Comparison of ENCODE assay signal across 13 cellular contexts in genomic region chr12:64631197-64631596, GRCh38. TPM values are rescaled to one million over a fixed set of nuclear protein-coding genes. Genes with fewer than 3 reads are reported as not detected.
DNase-seq lines count a peak whose midpoint lies in the region; TF ChIP-seq lines count a peak whose summit lies in the region.
"Had no signal": no experiment of that assay in that cellular context is flagged by ENCODE, and none has a peak within 500 bp of the region (broad histone marks: within the 10 kb centered on the region; RNA-seq: fewer than 3 reads in every experiment).

No MANE protein-coding gene starts in this region.

- H3K56ac ChIP-seq in H9 (ENCODE audit: insufficient read length, low read depth, low read length) = no peak overlapping the region

- no peak overlapping the region for H2AFZ ChIP-seq in H9 (ENCODE audit: low read length)
- H2AFZ ChIP-seq: GM23248 had no signal

- H4K5ac ChIP-seq in H9 (ENCODE audit: insufficient read length, low read depth, low read length) = no peak overlapping the region

- H3K23me2 ChIP-seq in H9 (ENCODE audit: insufficient read length, low read depth, low read length, poor library complexity, severe bottlenecking) = no peaks in the 10 kb centered on the region

- no peak overlapping the region for H3K23ac ChIP-seq in H9 (ENCODE audit: insufficient read length, low read depth, low read length)

- H4K8ac ChIP-seq in H9 (replicated peaks; ENCODE audit: insufficient read length, low read depth, low read length) = no peak overlapping the region

- no peaks in the 10 kb centered on the region for H3K27me3 ChIP-seq in H9 (ENCODE audit: insufficient read depth, low read length)

- no peak overlapping the region for H4K91ac ChIP-seq in H9 (ENCODE audit: insufficient read length, low read depth, low read length)

- no peak overlapping the region for H3K14ac ChIP-seq in H9 (ENCODE audit: insufficient read depth, low read length)

- no peak overlapping the region for H3K4me2 ChIP-seq in H9 (ENCODE audit: insufficient read depth, insufficient read length, low read length)

- H3T11ph ChIP-seq in H9 (ENCODE audit: low read length) = no peak overlapping the region

- no peaks in the 10 kb centered on the region; the same call in 1 of the 2 replicates for H3K4me1 ChIP-seq in H9 (ENCODE audit: insufficient read depth, low read length)

- no peak overlapping the region for H2BK120ac ChIP-seq in H9 (ENCODE audit: low read depth, low read length, poor library complexity, severe bottlenecking)

- no peak overlapping the region for H3K18ac ChIP-seq in H9 (ENCODE audit: insufficient read length, low read depth, low read length)

- no peaks in the 10 kb centered on the region for H3K27me3 Mint-ChIP-seq in T-helper 2 cell treated with Interferon-gamma antibody and Interleukin-4, amounts not matched to agents 5 μg/mL and 100 μg/mL, for 36 hours (ENCODE audit: low read depth)
- H3K27me3 Mint-ChIP-seq in H9 (ENCODE audit: low read depth) = no peaks in the 10 kb centered on the region
- no peaks in the 10 kb centered on the region for H3K27me3 Mint-ChIP-seq in progenitor cell of endocrine pancreas

- WGBS in H9 (ENCODE audit: extremely low coverage, insufficient read length, low lambda C conversion rate) = no CpG with 5 or more reads among the region's 5 CpGs

- peaks cover 6% of the 10 kb centered on the region for H3K79me1 ChIP-seq in H9 (ENCODE audit: insufficient read depth, low read depth, low read length, poor library complexity, severe bottlenecking)

- H2BK5ac ChIP-seq in H9 (ENCODE audit: insufficient read length, low read length) = no peak overlapping the region

- TF ChIP-seq CTCF in H9 (conservative IDR thresholded peaks at IDR 0.05) (no peak), VCaP (conservative IDR thresholded peaks at IDR 0.05) (no peak), progenitor cell of endocrine pancreas (IDR thresholded peaks at IDR 0.05; ENCODE audit: unreplicated experiment) (no peak)

- H3K27ac Mint-ChIP-seq in T-helper 2 cell treated with Interferon-gamma antibody and Interleukin-4, amounts not matched to agents 5 μg/mL and 100 μg/mL, for 36 hours = peak overlapping the region; percentile 43
- H3K27ac Mint-ChIP-seq in H9 (peak overlapping the region in 2 of 3 experiments; percentile 31 to 36; a peak in 2 of 7 replicates), progenitor cell of endocrine pancreas (peak overlapping the region; percentile 6)

- no peaks in the 10 kb centered on the region for H3K9me3 ChIP-seq in H9 (ENCODE audit: control insufficient read depth, low read depth, low read length)

- H2BK15ac ChIP-seq in H9 (ENCODE audit: low read depth, low read length) = no peak overlapping the region

- H2BK20ac ChIP-seq in H9 (ENCODE audit: low read depth, low read length, poor library complexity, severe bottlenecking) = no peak overlapping the region

- peaks cover 34% of the 10 kb centered on the region for H3K4me1 Mint-ChIP-seq in T-helper 2 cell treated with Interferon-gamma antibody and Interleukin-4, amounts not matched to agents 5 μg/mL and 100 μg/mL, for 36 hours (ENCODE audit: low read depth)
- H3K4me1 Mint-ChIP-seq in H9 (peaks cover 24% of the 10 kb centered on the region in 2 experiments), progenitor cell of endocrine pancreas (ENCODE audit: low read depth) (peaks cover 26% of the 10 kb centered on the region)

- H3K27ac ChIP-seq in H9 (ENCODE audit: insufficient read length, low read depth, low read length) = no peak overlapping the region
- H3K27ac ChIP-seq in VCaP = peak overlapping the region; percentile 85; the same call in 1 of the 2 replicates
- H3K27ac ChIP-seq: 22Rv1, GM23248 had no signal

- no peak overlapping the region for H2AK5ac ChIP-seq in H9 (ENCODE audit: insufficient read length, low read length)

- no peak for DNase-seq in T-helper 2 cell treated with Interferon-gamma antibody and Interleukin-4, amounts not matched to agents 5 μg/mL and 100 μg/mL, for 36 hours (ENCODE audit: low spot score)
- no peak for DNase-seq in T-helper 2 cell
- no peak for DNase-seq in H9
- no peak for DNase-seq in progenitor cell of endocrine pancreas (ENCODE audit: low spot score, unreplicated experiment)
- no peak for DNase-seq in central memory CD4-positive, alpha-beta T cell
- DNase-seq in amniotic stem cell (lab: John Stamatoyannopoulos, UW) = no peak
- DNase-seq in NCI-H2196 (lab: John Stamatoyannopoulos, UW; ENCODE audit: unreplicated experiment) = no peak
- DNase-seq: DND-41; GM23248; stimulated activated CD4-positive, alpha-beta T cell treated with anti-CD3 and anti-CD28 coated beads, Interleukin-2, amount 100 ng/mL, for 48 hours; T-helper 9 cell had no signal

- no peak overlapping the region for H3K4ac ChIP-seq in H9 (ENCODE audit: low read depth, low read length)

- no peaks in the 10 kb centered on the region for H4K20me1 ChIP-seq in H9 (ENCODE audit: control insufficient read depth, insufficient read depth, insufficient read length)

- no peak overlapping the region for H3K9ac ChIP-seq in H9 (ENCODE audit: extremely low read depth, insufficient read length, low read length)
- H3K9ac ChIP-seq: GM23248 had no signal

- H3K4me3 Mint-ChIP-seq in T-helper 2 cell treated with Interferon-gamma antibody and Interleukin-4, amounts not matched to agents 5 μg/mL and 100 μg/mL, for 36 hours = no peak overlapping the region
- H3K4me3 Mint-ChIP-seq in H9 (no peak overlapping the region), progenitor cell of endocrine pancreas (ENCODE audit: low read depth) (no peak overlapping the region)

- H3K9me3 Mint-ChIP-seq in T-helper 2 cell treated with Interferon-gamma antibody and Interleukin-4, amounts not matched to agents 5 μg/mL and 100 μg/mL, for 36 hours = peaks cover 23% of the 10 kb centered on the region
- H3K9me3 Mint-ChIP-seq in H9 (peaks cover 0 to 3% of the 10 kb centered on the region in 2 experiments; a peak in 2 of 5 replicates), progenitor cell of endocrine pancreas (ENCODE audit: low read depth) (peaks cover 17% of the 10 kb centered on the region)

- H3K36me3 Mint-ChIP-seq in T-helper 2 cell treated with Interferon-gamma antibody and Interleukin-4, amounts not matched to agents 5 μg/mL and 100 μg/mL, for 36 hours (ENCODE audit: low read depth) = peaks cover 42% of the 10 kb centered on the region
- H3K36me3 Mint-ChIP-seq in H9 (ENCODE audit: insufficient read depth in 1 of 3, low read depth in 3 of 3) (peaks cover 22 to 29% (median 28%) of the 10 kb centered on the region in 3 experiments), progenitor cell of endocrine pancreas (ENCODE audit: insufficient read depth) (peaks cover 19% of the 10 kb centered on the region)

- peaks cover 13% of the 10 kb centered on the region; the same call in 1 of the 2 replicates for H3K79me2 ChIP-seq in H9 (ENCODE audit: insufficient read depth, low read length)

- H2BK12ac ChIP-seq in H9 (ENCODE audit: insufficient read length, low read depth, low read length) = no peak overlapping the region

RNA-seq across cellular contexts. Expression of gene RASSF3, which starts 20.9 kb away (rescaled TPM):
- total RNA-seq in H9 (2021) (45.1 and 45.9 TPM in 2 replicates), progenitor cell of endocrine pancreas (18.8 and 20.7 TPM in 2 replicates)
